ENCODE assay signal across 8 cellular contexts in the genomic region with DNA sequence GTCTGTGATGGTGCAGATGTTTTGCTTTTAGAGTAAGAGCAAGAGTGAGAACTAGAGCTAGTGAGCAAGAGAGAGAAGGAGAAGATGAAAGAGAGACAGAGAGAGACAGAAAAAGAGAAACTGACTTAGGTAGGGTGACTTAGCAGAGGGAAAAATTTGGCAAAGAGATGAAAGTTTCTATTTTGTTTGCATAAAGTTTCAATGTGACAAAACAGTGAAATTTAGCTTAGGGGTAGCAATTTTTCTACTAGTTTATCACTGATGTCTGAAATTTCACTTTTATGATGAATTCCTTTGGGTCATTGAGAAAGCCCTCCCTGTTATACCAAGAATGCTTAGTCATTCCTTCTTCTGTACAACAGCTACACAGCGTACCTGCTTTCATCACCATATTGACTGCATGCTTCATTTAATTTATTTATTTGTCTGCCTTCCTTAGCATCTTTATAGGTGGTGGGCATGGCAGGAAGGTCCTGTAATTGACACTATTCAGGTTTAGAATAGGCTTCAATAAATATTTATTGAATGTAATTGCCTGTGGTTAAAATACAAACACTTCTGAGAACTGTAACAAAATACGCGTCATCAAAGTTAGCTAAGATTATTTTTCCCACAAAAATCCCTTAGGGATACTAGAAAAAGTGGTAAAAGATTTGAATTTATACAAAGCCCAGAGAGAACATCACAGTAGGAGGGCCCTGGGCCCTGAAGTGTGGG. TPM values are rescaled to one million over a fixed set of nuclear protein-coding genes. Genes with fewer than 3 reads are reported as not detected.
DNase-seq lines count a peak whose midpoint lies in the region; ATAC-seq, FAIRE-seq and TF ChIP-seq lines count a peak whose summit lies in the region.

No MANE protein-coding gene starts in this region.

- H3K27ac Mint-ChIP-seq in activated T-cell treated with anti-CD3 and anti-CD28 coated beads, Interleukin-2, amount 50 U/mL, for 24 hours, result peak overlapping the region; percentile 87
- peak overlapping the region; percentile 66 for H3K27ac Mint-ChIP-seq in HFFc6

- no peaks in the 10 kb centered on the region for H3K36me3 Mint-ChIP-seq in activated T-cell treated with anti-CD3 and anti-CD28 coated beads, Interleukin-2, amount 50 U/mL, for 24 hours (ENCODE audit: low read depth)
- no peaks in the 10 kb centered on the region for H3K36me3 Mint-ChIP-seq in HFFc6 (ENCODE audit: low read depth)

- peaks cover 61% of the 10 kb centered on the region for H3K4me1 Mint-ChIP-seq in activated T-cell treated with anti-CD3 and anti-CD28 coated beads, Interleukin-2, amount 50 U/mL, for 24 hours (ENCODE audit: low read depth)
- H3K4me1 Mint-ChIP-seq in HFFc6 (ENCODE audit: low read depth), result peaks cover 34% of the 10 kb centered on the region

- no peaks in the 10 kb centered on the region for H3K27me3 Mint-ChIP-seq in activated T-cell treated with anti-CD3 and anti-CD28 coated beads, Interleukin-2, amount 50 U/mL, for 24 hours
- peaks cover 2% of the 10 kb centered on the region; the same call in 1 of the 2 replicates for H3K27me3 Mint-ChIP-seq in HFFc6 (ENCODE audit: insufficient read depth)

- H3K4me3 ChIP-seq in heart right ventricle, result no peak overlapping the region

- H3K27ac ChIP-seq in heart right ventricle, result peak overlapping the region in 7 of 10 donors; percentile 11 to 76 (median 32)

- 67 to 80% methylated on average over 3 of the region's 3 CpGs for WGBS in heart right ventricle, 2 donors

- intact Hi-C loops in heart right ventricle (cut with DNase I), result no loop called here

- H3K4me1 ChIP-seq in heart right ventricle, result peaks cover 0 to 64% (median 0%) of the 10 kb centered on the region in 9 donors

- H3K4me3 Mint-ChIP-seq in activated T-cell treated with anti-CD3 and anti-CD28 coated beads, Interleukin-2, amount 50 U/mL, for 24 hours, result peak overlapping the region; percentile 36
- H3K4me3 Mint-ChIP-seq in HFFc6, result peak overlapping the region; percentile 5; the same call in 1 of the 2 replicates

- FAIRE-seq in frontal cortex (lab: Jason Lieb, UNC), result no peak

- H3K9me3 Mint-ChIP-seq in activated T-cell treated with anti-CD3 and anti-CD28 coated beads, Interleukin-2, amount 50 U/mL, for 24 hours, result no peaks in the 10 kb centered on the region
- no peaks in the 10 kb centered on the region for H3K9me3 Mint-ChIP-seq in HFFc6

- ATAC-seq in heart right ventricle, result peak in 2 of 8 donors; percentile 56 to 73

- H3K27me3 ChIP-seq in heart right ventricle, result no peaks in the 10 kb centered on the region

- DNase-seq in activated T-cell treated with anti-CD3 and anti-CD28 coated beads, Interleukin-2, amount 50 U/mL, for 24 hours, result no peak
- DNase-seq in activated T-cell treated with anti-CD3 and anti-CD28 coated beads, Interleukin-2, amount 50 U/mL, for 48 hours, result no peak
- DNase-seq in HFFc6 (no peak), NCI-H69 (lab: John Stamatoyannopoulos, UW) (peak; percentile 91), heart right ventricle (no peak), DMS 273 (lab: John Stamatoyannopoulos, UW; ENCODE audit: unreplicated experiment) (no peak), GM19240 (ENCODE audit: insufficient read length, low spot score) (no peak), frontal cortex (ENCODE audit: low spot score in 2 of 2) (no peak)

- TF ChIP-seq CTCF in HFFc6 (IDR thresholded peaks at IDR 0.05) (no peak), heart right ventricle (IDR thresholded peaks at IDR 0.05) (no peak)

- H3K9me3 ChIP-seq in heart right ventricle, result no peaks in the 10 kb centered on the region

- no peaks in the 10 kb centered on the region for H3K36me3 ChIP-seq in heart right ventricle

RNA-seq across cellular contexts. Expression of a gene that starts 19.9 kb away (rescaled TPM):
- total RNA-seq in HFFc6 (2021; fragmentation: NEBNext Ultra II Directional; extraction: Animal tissue kit (Norgen Biotek cat#: 25700)), result 100 to 1,000 TPM; 234 to 406 (median 384) TPM
- total RNA-seq in heart right ventricle, result 100 to 1,000 TPM in 1 of 10 donors, 10 to 100 TPM in 7, 1 to 10 TPM in 2; 6.3 to 161 (median 12.4) TPM
- polyA plus RNA-seq in heart right ventricle, result 10 to 100 TPM; 16.6 to 90.4 TPM
- 11.0 TPM for total RNA-seq in frontal cortex
